In the genomic region with DNA sequence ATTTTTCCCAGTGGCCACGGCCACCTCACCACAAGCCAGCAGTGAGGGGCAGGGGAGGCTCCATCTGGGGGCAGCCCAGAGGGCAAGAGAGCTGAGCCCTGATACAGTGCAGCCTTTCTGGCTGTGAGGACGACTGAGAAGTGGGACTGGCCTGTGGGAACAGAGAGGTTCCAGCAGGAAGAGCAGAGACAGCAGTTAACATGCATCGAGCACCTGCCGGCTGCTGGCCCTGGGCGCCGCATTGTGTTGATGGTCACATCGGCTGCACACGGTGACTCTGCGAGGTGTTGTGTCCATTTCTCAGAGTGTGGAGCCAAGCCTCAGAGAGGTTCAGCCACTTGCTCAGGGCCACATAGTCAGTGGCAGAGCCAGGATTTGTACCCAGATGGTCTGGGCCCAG, we compare ENCODE assay signal across 1 cellular context.
TF ChIP-seq lines count a peak whose summit lies in the region.

No MANE protein-coding gene starts in this region.

TF ChIP-seq in GM23338, 12 proteins besides CTCF, POLR2A, EP300 and RAD21:
- TF ChIP-seq JUNB (IDR thresholded peaks at IDR 0.05; ENCODE audit: unreplicated experiment) (no peak), ZNF114 (CRISPR knock-in tag; IDR thresholded peaks at IDR 0.05) (no peak), ZNF331 (CRISPR knock-in tag; IDR thresholded peaks at IDR 0.05; ENCODE audit: low read depth) (no peak), STAT1 (IDR thresholded peaks at IDR 0.05; ENCODE audit: unreplicated experiment) (no peak), EZH2 (IDR thresholded peaks at IDR 0.05; ENCODE audit: low read depth, unreplicated experiment) (no peak), NANOG (IDR thresholded peaks at IDR 0.05; ENCODE audit: borderline replicate concordance) (no peak), CREB1 (CRISPR knock-in tag; IDR thresholded peaks at IDR 0.05; ENCODE audit: low read depth) (no peak)
- TF ChIP-seq, protein P1, sequence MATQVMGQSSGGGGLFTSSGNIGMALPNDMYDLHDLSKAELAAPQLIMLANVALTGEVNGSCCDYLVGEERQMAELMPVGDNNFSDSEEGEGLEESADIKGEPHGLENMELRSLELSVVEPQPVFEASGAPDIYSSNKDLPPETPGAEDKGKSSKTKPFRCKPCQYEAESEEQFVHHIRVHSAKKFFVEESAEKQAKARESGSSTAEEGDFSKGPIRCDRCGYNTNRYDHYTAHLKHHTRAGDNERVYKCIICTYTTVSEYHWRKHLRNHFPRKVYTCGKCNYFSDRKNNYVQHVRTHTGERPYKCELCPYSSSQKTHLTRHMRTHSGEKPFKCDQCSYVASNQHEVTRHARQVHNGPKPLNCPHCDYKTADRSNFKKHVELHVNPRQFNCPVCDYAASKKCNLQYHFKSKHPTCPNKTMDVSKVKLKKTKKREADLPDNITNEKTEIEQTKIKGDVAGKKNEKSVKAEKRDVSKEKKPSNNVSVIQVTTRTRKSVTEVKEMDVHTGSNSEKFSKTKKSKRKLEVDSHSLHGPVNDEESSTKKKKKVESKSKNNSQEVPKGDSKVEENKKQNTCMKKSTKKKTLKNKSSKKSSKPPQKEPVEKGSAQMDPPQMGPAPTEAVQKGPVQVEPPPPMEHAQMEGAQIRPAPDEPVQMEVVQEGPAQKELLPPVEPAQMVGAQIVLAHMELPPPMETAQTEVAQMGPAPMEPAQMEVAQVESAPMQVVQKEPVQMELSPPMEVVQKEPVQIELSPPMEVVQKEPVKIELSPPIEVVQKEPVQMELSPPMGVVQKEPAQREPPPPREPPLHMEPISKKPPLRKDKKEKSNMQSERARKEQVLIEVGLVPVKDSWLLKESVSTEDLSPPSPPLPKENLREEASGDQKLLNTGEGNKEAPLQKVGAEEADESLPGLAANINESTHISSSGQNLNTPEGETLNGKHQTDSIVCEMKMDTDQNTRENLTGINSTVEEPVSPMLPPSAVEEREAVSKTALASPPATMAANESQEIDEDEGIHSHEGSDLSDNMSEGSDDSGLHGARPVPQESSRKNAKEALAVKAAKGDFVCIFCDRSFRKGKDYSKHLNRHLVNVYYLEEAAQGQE (IDR thresholded peaks at IDR 0.05; ENCODE audit: unreplicated experiment) = no peak
- TF ChIP-seq, protein P2, sequence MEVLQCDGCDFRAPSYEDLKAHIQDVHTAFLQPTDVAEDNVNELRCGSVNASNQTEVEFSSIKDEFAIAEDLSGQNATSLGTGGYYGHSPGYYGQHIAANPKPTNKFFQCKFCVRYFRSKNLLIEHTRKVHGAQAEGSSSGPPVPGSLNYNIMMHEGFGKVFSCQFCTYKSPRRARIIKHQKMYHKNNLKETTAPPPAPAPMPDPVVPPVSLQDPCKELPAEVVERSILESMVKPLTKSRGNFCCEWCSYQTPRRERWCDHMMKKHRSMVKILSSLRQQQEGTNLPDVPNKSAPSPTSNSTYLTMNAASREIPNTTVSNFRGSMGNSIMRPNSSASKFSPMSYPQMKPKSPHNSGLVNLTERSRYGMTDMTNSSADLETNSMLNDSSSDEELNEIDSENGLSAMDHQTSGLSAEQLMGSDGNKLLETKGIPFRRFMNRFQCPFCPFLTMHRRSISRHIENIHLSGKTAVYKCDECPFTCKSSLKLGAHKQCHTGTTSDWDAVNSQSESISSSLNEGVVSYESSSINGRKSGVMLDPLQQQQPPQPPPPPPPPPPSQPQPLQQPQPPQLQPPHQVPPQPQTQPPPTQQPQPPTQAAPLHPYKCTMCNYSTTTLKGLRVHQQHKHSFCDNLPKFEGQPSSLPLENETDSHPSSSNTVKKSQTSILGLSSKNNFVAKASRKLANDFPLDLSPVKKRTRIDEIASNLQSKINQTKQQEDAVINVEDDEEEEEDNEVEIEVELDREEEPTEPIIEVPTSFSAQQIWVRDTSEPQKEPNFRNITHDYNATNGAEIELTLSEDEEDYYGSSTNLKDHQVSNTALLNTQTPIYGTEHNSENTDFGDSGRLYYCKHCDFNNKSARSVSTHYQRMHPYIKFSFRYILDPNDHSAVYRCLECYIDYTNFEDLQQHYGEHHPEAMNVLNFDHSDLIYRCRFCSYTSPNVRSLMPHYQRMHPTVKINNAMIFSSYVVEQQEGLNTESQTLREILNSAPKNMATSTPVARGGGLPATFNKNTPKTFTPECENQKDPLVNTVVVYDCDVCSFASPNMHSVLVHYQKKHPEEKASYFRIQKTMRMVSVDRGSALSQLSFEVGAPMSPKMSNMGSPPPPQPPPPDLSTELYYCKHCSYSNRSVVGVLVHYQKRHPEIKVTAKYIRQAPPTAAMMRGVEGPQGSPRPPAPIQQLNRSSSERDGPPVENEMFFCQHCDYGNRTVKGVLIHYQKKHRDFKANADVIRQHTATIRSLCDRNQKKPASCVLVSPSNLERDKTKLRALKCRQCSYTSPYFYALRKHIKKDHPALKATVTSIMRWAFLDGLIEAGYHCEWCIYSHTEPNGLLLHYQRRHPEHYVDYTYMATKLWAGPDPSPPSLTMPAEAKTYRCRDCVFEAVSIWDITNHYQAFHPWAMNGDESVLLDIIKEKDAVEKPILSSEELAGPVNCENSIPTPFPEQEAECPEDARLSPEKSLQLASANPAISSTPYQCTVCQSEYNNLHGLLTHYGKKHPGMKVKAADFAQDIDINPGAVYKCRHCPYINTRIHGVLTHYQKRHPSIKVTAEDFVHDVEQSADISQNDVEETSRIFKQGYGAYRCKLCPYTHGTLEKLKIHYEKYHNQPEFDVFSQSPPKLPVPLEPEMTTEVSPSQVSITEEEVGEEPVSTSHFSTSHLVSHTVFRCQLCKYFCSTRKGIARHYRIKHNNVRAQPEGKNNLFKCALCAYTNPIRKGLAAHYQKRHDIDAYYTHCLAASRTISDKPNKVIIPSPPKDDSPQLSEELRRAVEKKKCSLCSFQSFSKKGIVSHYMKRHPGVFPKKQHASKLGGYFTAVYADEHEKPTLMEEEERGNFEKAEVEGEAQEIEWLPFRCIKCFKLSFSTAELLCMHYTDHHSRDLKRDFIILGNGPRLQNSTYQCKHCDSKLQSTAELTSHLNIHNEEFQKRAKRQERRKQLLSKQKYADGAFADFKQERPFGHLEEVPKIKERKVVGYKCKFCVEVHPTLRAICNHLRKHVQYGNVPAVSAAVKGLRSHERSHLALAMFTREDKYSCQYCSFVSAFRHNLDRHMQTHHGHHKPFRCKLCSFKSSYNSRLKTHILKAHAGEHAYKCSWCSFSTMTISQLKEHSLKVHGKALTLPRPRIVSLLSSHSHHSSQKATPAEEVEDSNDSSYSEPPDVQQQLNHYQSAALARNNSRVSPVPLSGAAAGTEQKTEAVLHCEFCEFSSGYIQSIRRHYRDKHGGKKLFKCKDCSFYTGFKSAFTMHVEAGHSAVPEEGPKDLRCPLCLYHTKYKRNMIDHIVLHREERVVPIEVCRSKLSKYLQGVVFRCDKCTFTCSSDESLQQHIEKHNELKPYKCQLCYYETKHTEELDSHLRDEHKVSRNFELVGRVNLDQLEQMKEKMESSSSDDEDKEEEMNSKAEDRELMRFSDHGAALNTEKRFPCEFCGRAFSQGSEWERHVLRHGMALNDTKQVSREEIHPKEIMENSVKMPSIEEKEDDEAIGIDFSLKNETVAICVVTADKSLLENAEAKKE (CRISPR knock-in tag; IDR thresholded peaks at IDR 0.05) = no peak
- TF ChIP-seq, protein P3, sequence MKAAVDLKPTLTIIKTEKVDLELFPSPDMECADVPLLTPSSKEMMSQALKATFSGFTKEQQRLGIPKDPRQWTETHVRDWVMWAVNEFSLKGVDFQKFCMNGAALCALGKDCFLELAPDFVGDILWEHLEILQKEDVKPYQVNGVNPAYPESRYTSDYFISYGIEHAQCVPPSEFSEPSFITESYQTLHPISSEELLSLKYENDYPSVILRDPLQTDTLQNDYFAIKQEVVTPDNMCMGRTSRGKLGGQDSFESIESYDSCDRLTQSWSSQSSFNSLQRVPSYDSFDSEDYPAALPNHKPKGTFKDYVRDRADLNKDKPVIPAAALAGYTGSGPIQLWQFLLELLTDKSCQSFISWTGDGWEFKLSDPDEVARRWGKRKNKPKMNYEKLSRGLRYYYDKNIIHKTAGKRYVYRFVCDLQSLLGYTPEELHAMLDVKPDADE (IDR thresholded peaks at IDR 0.05) = no peak
TF ChIP-seq in GM23338: peak in this region for 0.
